ENCODE assay signal across 12 cellular contexts in genomic region chr14:77682158-77682553, GRCh38. TPM values are rescaled to one million over a fixed set of nuclear protein-coding genes. Genes with fewer than 3 reads are reported as not detected.
DNase-seq lines count a peak whose midpoint lies in the region; ATAC-seq and TF ChIP-seq lines count a peak whose summit lies in the region.
"Had no signal": no experiment of that assay in that cellular context is flagged by ENCODE, and none has a peak within 500 bp of the region (broad histone marks: within the 10 kb centered on the region; RNA-seq: fewer than 3 reads in every experiment).

No MANE protein-coding gene starts in this region.

- H3K9me3 ChIP-seq in right cardiac atrium (ENCODE audit: control insufficient read depth, low read length) (no peaks in the 10 kb centered on the region), transverse colon (no peaks in the 10 kb centered on the region)
- H3K9me3 ChIP-seq: SJCRH30 had no signal

- H3K4me3 ChIP-seq in right cardiac atrium (ENCODE audit: low read length), result no peak overlapping the region
- H3K4me3 ChIP-seq in transverse colon, result no peak overlapping the region
- H3K4me3 ChIP-seq: SJCRH30 had no signal

- DNase-seq in Right ventricle myocardium superior (no peak), right cardiac atrium (no peak), astrocyte of the hippocampus (ENCODE audit: low read depth, low spot score) (peak; percentile 31), inferior parietal cortex (ENCODE audit: extremely low spot score) (peak; percentile 29), transverse colon (no peak), NCI-H524 treated with DMSO at 0.1 percent for 48 hours (lab: John Stamatoyannopoulos, UW) (no peak)
- no peak for DNase-seq in activated CD8-positive, alpha-beta memory T cell treated with anti-CD3 and anti-CD28 coated beads, Interleukin-2, amount 50 U/mL, for 48 hours
- DNase-seq: cortex of kidney, naive B cell, SJCRH30 had no signal

- peaks cover 0 to 23% (median 2%) of the 10 kb centered on the region in 4 donors for H3K36me3 ChIP-seq in transverse colon

- in situ Hi-C loops in transverse colon (cut with MboI; ENCODE audit: low pct_ligation_motif_present in 1 of 4, low pct_unique_long_range_greater_than_20kb in 1 of 4, low sequenced_read_pairs in 3 of 4), result no loop called here

- peaks cover 5% of the 10 kb centered on the region for H3K4me1 Mint-ChIP-seq in activated T-helper 17 cell treated with anti-CD3 and anti-CD28 coated beads, Interleukin-2, amount 50 U/mL, for 72 hours

- intact Hi-C loops in Right ventricle myocardium superior (cut with DNase I), result no loop called here
- intact Hi-C loops in right cardiac atrium (cut with DNase I), result no loop called here
- intact Hi-C loops in transverse colon (cut with DNase I; ENCODE audit: low total_unique reads), result no loop called here

- no peaks in the 10 kb centered on the region for H3K4me1 ChIP-seq in right cardiac atrium (ENCODE audit: control insufficient read depth, insufficient read depth, low read length)
- H3K4me1 ChIP-seq in transverse colon, result peaks cover 8 to 28% (median 16%) of the 10 kb centered on the region in 4 donors

- TF ChIP-seq CTCF in transverse colon (IDR thresholded peaks at IDR 0.05), result no peak

- H3K27me3 Mint-ChIP-seq in activated T-helper 17 cell treated with anti-CD3 and anti-CD28 coated beads, Interleukin-2, amount 50 U/mL, for 72 hours, result no peaks in the 10 kb centered on the region
- H3K27me3 Mint-ChIP-seq: naive B cell had no signal

- ATAC-seq in Right ventricle myocardium superior (ENCODE audit: poor library complexity) (peak; percentile 51), right cardiac atrium (no peak)
- ATAC-seq in activated T-helper 17 cell treated with anti-CD3 and anti-CD28 coated beads, Interleukin-2, amount 50 U/mL, for 72 hours (replicated peaks), result no peak

- no peaks in the 10 kb centered on the region for H3K9me3 Mint-ChIP-seq in activated T-helper 17 cell treated with anti-CD3 and anti-CD28 coated beads, Interleukin-2, amount 50 U/mL, for 72 hours
- H3K9me3 Mint-ChIP-seq: activated T-helper 2 cell treated with anti-CD3 and anti-CD28 coated beads, Interferon-gamma antibody, Interleukin-2, Interleukin-4, amounts not matched to agents 10 μg/mL and 5 μg/mL and 100 μg/mL, durations not matched to agents 14 hours and 24 hours and 36 hours; naive B cell had no signal

- no peak for TF ChIP-seq EP300 in transverse colon (IDR thresholded peaks at IDR 0.05; ENCODE audit: low read depth)

- H3K27me3 ChIP-seq in right cardiac atrium (ENCODE audit: control insufficient read depth, insufficient read depth), result no peaks in the 10 kb centered on the region
- no peaks in the 10 kb centered on the region for H3K27me3 ChIP-seq in transverse colon
- H3K27me3 ChIP-seq: SJCRH30 had no signal

- peaks cover 88% of the 10 kb centered on the region for H3K36me3 Mint-ChIP-seq in activated T-helper 17 cell treated with anti-CD3 and anti-CD28 coated beads, Interleukin-2, amount 50 U/mL, for 72 hours (ENCODE audit: low read depth)

- TF ChIP-seq POLR2A in transverse colon (IDR thresholded peaks at IDR 0.05), result no peak

- H3K27ac ChIP-seq in right cardiac atrium (ENCODE audit: low read length) (no peak overlapping the region), transverse colon (peak overlapping the region; percentile 63 to 67 (median 66))
- H3K27ac ChIP-seq: SJCRH30 had no signal

- H3K4me3 Mint-ChIP-seq in activated T-helper 17 cell treated with anti-CD3 and anti-CD28 coated beads, Interleukin-2, amount 50 U/mL, for 72 hours, result no peak overlapping the region
- H3K4me3 Mint-ChIP-seq: naive B cell had no signal

- no peak overlapping the region for H3K27ac Mint-ChIP-seq in activated T-helper 17 cell treated with anti-CD3 and anti-CD28 coated beads, Interleukin-2, amount 50 U/mL, for 72 hours
- H3K27ac Mint-ChIP-seq: activated T-helper 2 cell treated with anti-CD3 and anti-CD28 coated beads, Interferon-gamma antibody, Interleukin-2, Interleukin-4, amounts not matched to agents 10 μg/mL and 5 μg/mL and 100 μg/mL, durations not matched to agents 14 hours and 24 hours and 36 hours; naive B cell had no signal

- 53% methylated on average over 1 of the region's 1 CpG for WGBS in right cardiac atrium
- WGBS in transverse colon (ENCODE audit: low coverage in 1 of 2), 2 donors, result 0 to 13% methylated on average over 1 of the region's 1 CpG

RNA-seq across cellular contexts. Expression of gene ALKBH1, which starts 25.7 kb away (rescaled TPM):
- total RNA-seq in Right ventricle myocardium superior, result 12.1 TPM
- total RNA-seq in right cardiac atrium, result 10 to 100 TPM in 2 of 4 donors, 1 to 10 TPM in 2; 7.2 to 10.5 (median 9.9) TPM
- 8.3 TPM for polyA plus RNA-seq in right cardiac atrium
- 10 to 100 TPM in 2 of 4 donors, 1 to 10 TPM in 2; 5.2 to 15.6 (median 10.4) TPM for total RNA-seq in transverse colon
- total RNA-seq in activated T-helper 17 cell treated with anti-CD3 and anti-CD28 coated beads, Interleukin-2, amount 50 U/mL, for 72 hours, result 10 to 100 TPM; 13.2 to 19.8 TPM

RNA-seq across cellular contexts. Expression of gene SLIRP, which starts 25.7 kb away (rescaled TPM):
- total RNA-seq in Right ventricle myocardium superior, result 212 TPM
- total RNA-seq in right cardiac atrium, result 100 to 1,000 TPM; 152 to 167 (median 154) TPM
- polyA plus RNA-seq in right cardiac atrium, result 610 TPM
- 100 to 1,000 TPM in 2 of 4 donors, 10 to 100 TPM in 1, not detected in 1; 81.2 to 277 (median 181) TPM for total RNA-seq in transverse colon
- 100 to 1,000 TPM in 1 of 2 donors, 10 to 100 TPM in 1; 46.5 to 140 TPM for total RNA-seq in activated T-helper 17 cell treated with anti-CD3 and anti-CD28 coated beads, Interleukin-2, amount 50 U/mL, for 72 hours

Comparison
In these comparisons a context has a peak if more than half of its experiments do, and no peak if none do; other contexts are left out.
1. DNase-seq: peak in astrocyte of the hippocampus (single experiment) and inferior parietal cortex (single experiment); none in Right ventricle myocardium superior (single experiment), right cardiac atrium (0 of 3), transverse colon (single experiment), NCI-H524 treated with DMSO at 0.1 percent for 48 hours (single experiment) and activated CD8-positive, alpha-beta memory T cell treated with anti-CD3 and anti-CD28 coated beads, Interleukin-2, amount 50 U/mL, for 48 hours (single experiment).